1 cellular context compared by ENCODE assay signal in genomic region chr11:36375348-36376314, GRCh38.
TF ChIP-seq lines count a peak whose summit lies in the region.

No MANE protein-coding gene starts in this region.

TF ChIP-seq in HepG2, 621 proteins besides CTCF, POLR2A, EP300 and RAD21 (continued from another document):
- TF ChIP-seq NR0B2 (CRISPR knock-in tag; IDR thresholded peaks at IDR 0.05) (no peak), ZNF138 (CRISPR knock-in tag; IDR thresholded peaks at IDR 0.05; ENCODE audit: low read depth) (no peak), GMEB1 (CRISPR knock-in tag; IDR thresholded peaks at IDR 0.05; ENCODE audit: borderline replicate concordance) (no peak), ZBED4 (CRISPR knock-in tag; IDR thresholded peaks at IDR 0.05; ENCODE audit: borderline replicate concordance) (no peak), ZNF589 (CRISPR knock-in tag; conservative IDR thresholded peaks at IDR 0.05) (no peak), ATAD3A (CRISPR knock-in tag; IDR thresholded peaks at IDR 0.05) (no peak), ZFP82 (CRISPR knock-in tag; IDR thresholded peaks at IDR 0.05; ENCODE audit: borderline replicate concordance) (no peak), TCF7 (IDR thresholded peaks at IDR 0.05; ENCODE audit: low read depth) (no peak), GATAD1 (CRISPR knock-in tag; IDR thresholded peaks at IDR 0.05) (no peak), ZNF879 (CRISPR knock-in tag; IDR thresholded peaks at IDR 0.05) (no peak), UBTF (CRISPR knock-in tag; IDR thresholded peaks at IDR 0.05) (no peak)
- TF ChIP-seq, protein P1, sequence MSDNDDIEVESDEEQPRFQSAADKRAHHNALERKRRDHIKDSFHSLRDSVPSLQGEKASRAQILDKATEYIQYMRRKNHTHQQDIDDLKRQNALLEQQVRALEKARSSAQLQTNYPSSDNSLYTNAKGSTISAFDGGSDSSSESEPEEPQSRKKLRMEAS (IDR thresholded peaks at IDR 0.05) = no peak
- TF ChIP-seq, protein P2, sequence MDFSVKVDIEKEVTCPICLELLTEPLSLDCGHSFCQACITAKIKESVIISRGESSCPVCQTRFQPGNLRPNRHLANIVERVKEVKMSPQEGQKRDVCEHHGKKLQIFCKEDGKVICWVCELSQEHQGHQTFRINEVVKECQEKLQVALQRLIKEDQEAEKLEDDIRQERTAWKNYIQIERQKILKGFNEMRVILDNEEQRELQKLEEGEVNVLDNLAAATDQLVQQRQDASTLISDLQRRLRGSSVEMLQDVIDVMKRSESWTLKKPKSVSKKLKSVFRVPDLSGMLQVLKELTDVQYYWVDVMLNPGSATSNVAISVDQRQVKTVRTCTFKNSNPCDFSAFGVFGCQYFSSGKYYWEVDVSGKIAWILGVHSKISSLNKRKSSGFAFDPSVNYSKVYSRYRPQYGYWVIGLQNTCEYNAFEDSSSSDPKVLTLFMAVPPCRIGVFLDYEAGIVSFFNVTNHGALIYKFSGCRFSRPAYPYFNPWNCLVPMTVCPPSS (IDR thresholded peaks at IDR 0.05) = no peak
